17 cellular contexts compared by ENCODE assay signal in the genomic region with DNA sequence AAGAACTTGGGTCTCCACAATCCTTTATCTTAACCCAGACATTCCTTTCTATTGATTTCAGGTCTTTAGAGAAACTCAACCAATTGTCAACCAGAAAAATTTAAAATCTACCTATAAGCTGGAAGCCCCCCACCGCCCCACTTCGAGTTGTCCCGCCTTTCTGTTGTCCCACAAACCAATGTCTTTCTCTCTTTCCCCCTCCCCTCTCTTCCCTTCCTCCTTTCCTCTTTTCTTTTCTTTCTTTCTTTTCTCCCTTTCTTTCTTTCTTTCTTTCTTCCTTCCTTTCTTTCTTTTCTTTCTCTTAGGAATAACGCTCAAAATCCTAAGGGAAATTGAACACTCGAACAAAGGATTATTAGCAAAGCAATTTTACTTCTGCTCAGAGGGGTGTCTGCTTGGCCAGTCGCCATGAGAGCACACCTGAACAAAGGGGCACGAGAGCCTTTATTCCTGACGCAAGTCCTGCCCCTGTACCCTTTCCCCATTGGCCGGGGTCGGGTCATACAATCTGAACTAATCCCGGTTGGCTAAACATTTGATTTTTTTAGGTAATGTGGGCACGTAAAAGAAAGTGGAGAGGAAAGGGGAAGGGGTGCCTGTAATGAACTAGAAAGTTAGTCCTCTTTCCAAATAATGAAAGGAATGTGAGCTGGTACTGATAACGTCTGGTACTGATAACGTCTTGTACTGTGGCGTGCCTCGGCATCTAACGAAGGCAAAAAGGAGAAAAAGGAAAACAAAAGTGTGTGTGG. TPM values are rescaled to one million over a fixed set of nuclear protein-coding genes. Genes with fewer than 3 reads are reported as not detected.
A peak's percentile ranks its signal among the peaks of the same experiment; 100 is the strongest.
DNase-seq lines count a peak whose midpoint lies in the region; ATAC-seq and TF ChIP-seq lines count a peak whose summit lies in the region.
"Had no signal": no experiment of that assay in that cellular context is flagged by ENCODE, and none has a peak within 500 bp of the region (broad histone marks: within the 10 kb centered on the region; RNA-seq: fewer than 3 reads in every experiment).

No MANE protein-coding gene starts in this region.

- H3K36me3 Mint-ChIP-seq in Calu3 (ENCODE audit: insufficient read depth, unreplicated experiment), result peaks cover 34% of the 10 kb centered on the region
- H3K36me3 Mint-ChIP-seq in activated T-helper 1 cell treated with anti-CD3 and anti-CD28 coated beads, Interleukin-12 subunit alpha, Interleukin-12 subunit beta, Interleukin-2, Interleukin-4 antibody, amounts not matched to agents 30 ng/mL and 10 ng/mL and 1 ng/mL, durations not matched to agents 14 hours and 24 hours and 36 hours (ENCODE audit: low read depth), result peaks cover 22% of the 10 kb centered on the region
- peaks cover 0 to 5% of the 10 kb centered on the region in 2 donors for H3K36me3 Mint-ChIP-seq in naive B cell

- H3K9me3 ChIP-seq in BLaER1 treated with 17β-estradiol and CSF1 and Interleukin-3, amounts not matched to agents 10 nM and 100 nM (replicated peaks in 1 of 11), result peaks cover 0 to 11% (median 5%) of the 10 kb centered on the region in 11 experiments; a peak in 13 of 22 replicates
- H3K9me3 ChIP-seq in upper lobe of right lung, result no peaks in the 10 kb centered on the region
- H3K9me3 ChIP-seq: BE2C had no signal

- TF ChIP-seq CTCF in Calu3 (IDR thresholded peaks at IDR 0.05; ENCODE audit: unreplicated experiment) (no peak), upper lobe of right lung (IDR thresholded peaks at IDR 0.05) (no peak)

- peaks cover 15 to 26% (median 20%) of the 10 kb centered on the region in 11 experiments for H3K36me3 ChIP-seq in BLaER1 treated with 17β-estradiol and CSF1 and Interleukin-3, amounts not matched to agents 10 nM and 100 nM
- H3K36me3 ChIP-seq in upper lobe of right lung, result peaks cover 2% of the 10 kb centered on the region

- H3K4me3 ChIP-seq in BLaER1 treated with 17β-estradiol and CSF1 and Interleukin-3, amounts not matched to agents 10 nM and 100 nM, result no peak overlapping the region
- H3K4me3 ChIP-seq in upper lobe of right lung, result no peak overlapping the region

- H3K4me3 Mint-ChIP-seq in Calu3 (ENCODE audit: low read depth, unreplicated experiment) (peak overlapping the region; percentile 96), naive B cell (peak overlapping the region; percentile 25 to 95 (median 86))
- H3K4me3 Mint-ChIP-seq in activated T-helper 1 cell treated with anti-CD3 and anti-CD28 coated beads, Interleukin-12 subunit alpha, Interleukin-12 subunit beta, Interleukin-2, Interleukin-4 antibody, amounts not matched to agents 30 ng/mL and 10 ng/mL and 1 ng/mL, durations not matched to agents 14 hours and 24 hours and 36 hours, result peak overlapping the region; percentile 74

- peak overlapping the region; percentile 94 to 99 (median 97); a peak in 20 of 22 replicates for H3K27ac ChIP-seq in BLaER1 treated with 17β-estradiol and CSF1 and Interleukin-3, amounts not matched to agents 10 nM and 100 nM
- H3K27ac ChIP-seq in upper lobe of right lung, result no peak overlapping the region

- H3K27ac Mint-ChIP-seq in Calu3 (ENCODE audit: unreplicated experiment) (no peak overlapping the region), naive B cell (peak overlapping the region in 4 of 6 donors; percentile 16 to 83 (median 58))
- peak overlapping the region; percentile 91 for H3K27ac Mint-ChIP-seq in activated T-helper 1 cell treated with anti-CD3 and anti-CD28 coated beads, Interleukin-12 subunit alpha, Interleukin-12 subunit beta, Interleukin-2, Interleukin-4 antibody, amounts not matched to agents 30 ng/mL and 10 ng/mL and 1 ng/mL, durations not matched to agents 14 hours and 24 hours and 36 hours

- H3K9ac ChIP-seq in BLaER1 treated with 17β-estradiol and CSF1 and Interleukin-3, amounts not matched to agents 10 nM and 100 nM, result peak overlapping the region in 7 of 11 experiments; percentile 79 to 95 (median 89); a peak in 10 of 22 replicates

- ATAC-seq in naive B cell (ENCODE audit: low read depth in 2 of 2), result no peak
- ATAC-seq in HG03342 (IDR thresholded peaks at IDR 0.05; ENCODE audit: unreplicated experiment), result no peak
- ATAC-seq in upper lobe of right lung, result no peak
- ATAC-seq: stimulated activated naive CD8-positive, alpha-beta T cell treated with anti-CD3 and anti-CD28 coated beads, Interleukin-15, Interleukin-2, amounts not matched to agents 100 U/mL and 50 U/mL, for 24 hours had no signal

- H3K4me2 ChIP-seq in BLaER1 treated with 17β-estradiol and CSF1 and Interleukin-3, amounts not matched to agents 10 nM and 100 nM, result peak overlapping the region in 8 of 11 experiments; percentile 38 to 88 (median 74); a peak in 12 of 22 replicates

- BruUV-seq in Calu3 (replicated peaks; lab: Mats Ljungman, UMichigan), result no TSS peak

- intact Hi-C loops in Calu3 (cut with micrococcal nuclease; ENCODE audit: unreplicated experiment) (loop anchor here (2.0 to 10.0 kb wide), 2 partner anchors 81 to 233 kb away; partner anchors contain the start of genes ANKHD1 and SRA1), upper lobe of right lung (cut with DNase I) (loop anchor here (10.0 kb wide), 1 partner anchor 73 kb away; the partner anchor contains the start of genes APBB3 and SLC35A4)
- intact Hi-C loops in activated T-helper 1 cell treated with anti-CD3 and anti-CD28 coated beads, Interleukin-12 subunit alpha, Interleukin-12 subunit beta, Interleukin-2, Interleukin-4 antibody, amounts not matched to agents 30 ng/mL and 10 ng/mL and 1 ng/mL, durations not matched to agents 14 hours and 24 hours and 36 hours (cut with micrococcal nuclease), result loop anchor here (5.0 to 10.0 kb wide), 3 partner anchors 216 to 523 kb away; partner anchors contain the start of gene PURA

- CTCF ChIA-PET in Calu3 (lab: Charles Lee), result interaction anchor here (0.7 to 1.9 kb wide), 3 partner anchors 10 to 473 kb away, joined by 3 to 9 read pairs (median 3); partner anchors contain the start of genes IK, NDUFA2 and ZMAT2

- no peaks in the 10 kb centered on the region for H3K27me3 Mint-ChIP-seq in Calu3 (ENCODE audit: unreplicated experiment)
- peaks cover 8% of the 10 kb centered on the region for H3K27me3 Mint-ChIP-seq in activated T-helper 1 cell treated with anti-CD3 and anti-CD28 coated beads, Interleukin-12 subunit alpha, Interleukin-12 subunit beta, Interleukin-2, Interleukin-4 antibody, amounts not matched to agents 30 ng/mL and 10 ng/mL and 1 ng/mL, durations not matched to agents 14 hours and 24 hours and 36 hours (ENCODE audit: insufficient read depth)
- H3K27me3 Mint-ChIP-seq in naive B cell, result peaks cover 0 to 5% (median 4%) of the 10 kb centered on the region in 3 donors

- no peak for DNase-seq in Calu3
- no peak for DNase-seq in activated T-helper 1 cell treated with anti-CD3 and anti-CD28 coated beads, Interleukin-12 subunit alpha, Interleukin-12 subunit beta, Interleukin-2, Interleukin-4 antibody, amounts not matched to agents 30 ng/mL and 10 ng/mL and 1 ng/mL, durations not matched to agents 14 hours and 24 hours and 36 hours (ENCODE audit: low spot score)
- no peak for DNase-seq in naive B cell
- DNase-seq in DMS153 treated with DMSO at 0.1 percent for 48 hours (lab: John Stamatoyannopoulos, UW; ENCODE audit: unreplicated experiment), result no peak
- no peak for DNase-seq in T1000 (lab: John Stamatoyannopoulos, UW)
- DNase-seq in upper lobe of right lung, result no peak
- DNase-seq: BE2C; effector memory CD4-positive, alpha-beta T cell; EL; foreskin melanocyte; KG1; NCI-H1694; NCI-H526; stimulated activated CD4-positive, alpha-beta T cell treated with anti-CD3 and anti-CD28 coated beads, Interleukin-4, amount 100 ng/mL, for 4 hours; stimulated activated naive CD8-positive, alpha-beta T cell treated with anti-CD3 and anti-CD28 coated beads, Interleukin-15, Interleukin-2, amounts not matched to agents 100 U/mL and 50 U/mL, for 24 hours had no signal

- H4K20me1 ChIP-seq in BLaER1 treated with 17β-estradiol and CSF1 and Interleukin-3, amounts not matched to agents 10 nM and 100 nM, result peaks cover 0 to 20% (median 2%) of the 10 kb centered on the region in 11 experiments; a peak in 9 of 22 replicates

- peaks cover 27 to 95% (median 71%) of the 10 kb centered on the region in 10 experiments for H3K4me1 ChIP-seq in BLaER1 treated with 17β-estradiol and CSF1 and Interleukin-3, amounts not matched to agents 10 nM and 100 nM
- peaks cover 16% of the 10 kb centered on the region for H3K4me1 ChIP-seq in upper lobe of right lung

- no peaks in the 10 kb centered on the region for H3K9me3 Mint-ChIP-seq in Calu3 (ENCODE audit: low read depth, unreplicated experiment)
- H3K9me3 Mint-ChIP-seq in activated T-helper 1 cell treated with anti-CD3 and anti-CD28 coated beads, Interleukin-12 subunit alpha, Interleukin-12 subunit beta, Interleukin-2, Interleukin-4 antibody, amounts not matched to agents 30 ng/mL and 10 ng/mL and 1 ng/mL, durations not matched to agents 14 hours and 24 hours and 36 hours, result no peaks in the 10 kb centered on the region
- no peaks in the 10 kb centered on the region for H3K9me3 Mint-ChIP-seq in naive B cell

- H3K27me3 ChIP-seq in BLaER1 treated with 17β-estradiol and CSF1 and Interleukin-3, amounts not matched to agents 10 nM and 100 nM, result peaks cover 0 to 19% (median 13%) of the 10 kb centered on the region in 11 experiments; a peak in 16 of 22 replicates
- H3K27me3 ChIP-seq in upper lobe of right lung, result no peaks in the 10 kb centered on the region
- H3K27me3 ChIP-seq: BE2C had no signal

- H3K4me1 Mint-ChIP-seq in Calu3 (ENCODE audit: low read depth, unreplicated experiment) (peaks cover 44% of the 10 kb centered on the region), naive B cell (peaks cover 28 to 46% (median 46%) of the 10 kb centered on the region in 3 donors)
- peaks cover 34% of the 10 kb centered on the region for H3K4me1 Mint-ChIP-seq in activated T-helper 1 cell treated with anti-CD3 and anti-CD28 coated beads, Interleukin-12 subunit alpha, Interleukin-12 subunit beta, Interleukin-2, Interleukin-4 antibody, amounts not matched to agents 30 ng/mL and 10 ng/mL and 1 ng/mL, durations not matched to agents 14 hours and 24 hours and 36 hours (ENCODE audit: low read depth)

RNA-seq across cellular contexts. Expression of gene TMCO6, which starts 1.4 kb away (rescaled TPM):
- total RNA-seq in Calu3 (2022) (28.5 and 30.9 TPM in 2 replicates), upper lobe of right lung (10.7 TPM)
- total RNA-seq in activated T-helper 1 cell treated with anti-CD3 and anti-CD28 coated beads, Interleukin-12 subunit alpha, Interleukin-12 subunit beta, Interleukin-2, Interleukin-4 antibody, amounts not matched to agents 30 ng/mL and 10 ng/mL and 1 ng/mL, durations not matched to agents 14 hours and 24 hours and 36 hours, result 43.2 and 43.6 TPM in 2 replicates
- polyA plus RNA-seq in naive B cell (ENCODE audit: low read depth in 6 of 6), result 10 to 100 TPM in 4 of 6 donors, 1 to 10 TPM in 2; 7.6 to 13.0 (median 11.4) TPM

RNA-seq across cellular contexts. Expression of gene CD14, which starts 4.9 kb away (rescaled TPM):
- total RNA-seq in Calu3 (2022) (0.73 and 1.1 TPM in 2 replicates), upper lobe of right lung (127 TPM)
- 0.29 and 0.62 TPM in 2 replicates for total RNA-seq in activated T-helper 1 cell treated with anti-CD3 and anti-CD28 coated beads, Interleukin-12 subunit alpha, Interleukin-12 subunit beta, Interleukin-2, Interleukin-4 antibody, amounts not matched to agents 30 ng/mL and 10 ng/mL and 1 ng/mL, durations not matched to agents 14 hours and 24 hours and 36 hours
- 10 to 100 TPM in 1 of 6 donors, 1 to 10 TPM in 5; 1.5 to 10.2 (median 2.8) TPM for polyA plus RNA-seq in naive B cell (ENCODE audit: low read depth in 6 of 6)

RNA-seq across cellular contexts. Expression of gene NDUFA2, which starts 9.5 kb away (rescaled TPM):
- 71.3 and 71.4 TPM in 2 replicates for total RNA-seq in Calu3 (2022)
- total RNA-seq in activated T-helper 1 cell treated with anti-CD3 and anti-CD28 coated beads, Interleukin-12 subunit alpha, Interleukin-12 subunit beta, Interleukin-2, Interleukin-4 antibody, amounts not matched to agents 30 ng/mL and 10 ng/mL and 1 ng/mL, durations not matched to agents 14 hours and 24 hours and 36 hours, result 63.4 and 63.8 TPM in 2 replicates
- polyA plus RNA-seq in naive B cell (ENCODE audit: low read depth in 6 of 6), result 100 to 1,000 TPM in 5 of 6 donors, 10 to 100 TPM in 1; 94.5 to 167 (median 152) TPM
- total RNA-seq in upper lobe of right lung, result 47.2 TPM

RNA-seq across cellular contexts. Expression of gene IK, which starts 9.7 kb away (rescaled TPM):
- total RNA-seq in Calu3 (2022), result 115 and 130 TPM in 2 replicates
- 115 and 118 TPM in 2 replicates for total RNA-seq in activated T-helper 1 cell treated with anti-CD3 and anti-CD28 coated beads, Interleukin-12 subunit alpha, Interleukin-12 subunit beta, Interleukin-2, Interleukin-4 antibody, amounts not matched to agents 30 ng/mL and 10 ng/mL and 1 ng/mL, durations not matched to agents 14 hours and 24 hours and 36 hours
- 100 to 1,000 TPM in 5 of 6 donors, 10 to 100 TPM in 1; 83.8 to 170 (median 140) TPM for polyA plus RNA-seq in naive B cell (ENCODE audit: low read depth in 6 of 6)
- 63.5 TPM for total RNA-seq in upper lobe of right lung

RNA-seq across cellular contexts. Expression of gene WDR55, which starts 26.8 kb away (rescaled TPM):
- 54.2 and 59.8 TPM in 2 replicates for total RNA-seq in Calu3 (2022)
- 42.7 and 43.2 TPM in 2 replicates for total RNA-seq in activated T-helper 1 cell treated with anti-CD3 and anti-CD28 coated beads, Interleukin-12 subunit alpha, Interleukin-12 subunit beta, Interleukin-2, Interleukin-4 antibody, amounts not matched to agents 30 ng/mL and 10 ng/mL and 1 ng/mL, durations not matched to agents 14 hours and 24 hours and 36 hours
- polyA plus RNA-seq in naive B cell (ENCODE audit: low read depth in 6 of 6), result 10 to 100 TPM in 4 of 6 donors, 1 to 10 TPM in 2; 5.7 to 15.1 (median 10.3) TPM
- total RNA-seq in upper lobe of right lung, result 23.4 TPM

Comparison
In these comparisons a context has a peak if more than half of its experiments do, and no peak if none do; other contexts are left out.
1. RNA of gene CD14, which starts 4.9 kb away (total RNA-seq): 127 TPM in upper lobe of right lung (single experiment); 0.73 to 1.1 TPM in Calu3 and 0.29 to 0.62 TPM in activated T-helper 1 cell treated with anti-CD3 and anti-CD28 coated beads, Interleukin-12 subunit alpha, Interleukin-12 subunit beta, Interleukin-2, Interleukin-4 antibody, amounts not matched to agents 30 ng/mL and 10 ng/mL and 1 ng/mL, durations not matched to agents 14 hours and 24 hours and 36 hours; every median in the first group is over 10 times any median in the second.
2. Peak in every context shown above with its lines, with median percentiles within 50 percentile points of each other: H3K4me3 Mint-ChIP-seq.